ENCODE assay signal across 22 cellular contexts in the genomic region with DNA sequence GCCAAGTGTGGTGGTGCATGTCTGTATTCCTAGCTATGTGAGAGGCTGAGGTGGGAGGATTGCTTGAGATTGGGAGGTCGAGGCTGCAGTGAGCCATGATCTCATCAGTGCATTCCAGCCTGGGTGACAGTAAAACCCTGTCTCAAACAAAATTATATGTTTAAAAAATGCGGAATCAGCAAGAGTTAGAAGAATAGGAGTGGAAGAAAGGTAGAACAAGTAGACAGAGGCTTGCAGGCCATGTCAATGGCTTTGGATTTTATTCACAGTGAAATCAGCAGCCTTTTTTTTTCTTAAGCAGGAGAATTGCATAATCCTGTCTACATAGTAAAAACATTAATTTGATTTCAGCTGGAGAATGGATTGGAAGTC.
"Had no signal": no experiment of that assay in that cellular context is flagged by ENCODE, and none has a peak within 500 bp of the region (broad histone marks: within the 10 kb centered on the region; RNA-seq: fewer than 3 reads in every experiment).

No MANE protein-coding gene starts in this region.

- H3K4me3 ChIP-seq: ascending aorta, gastrocnemius medialis, heart right ventricle had no signal

- H3K27ac ChIP-seq: ascending aorta, brain microvascular endothelial cell, gastrocnemius medialis, heart right ventricle had no signal

- H3K9me3 ChIP-seq: ascending aorta, gastrocnemius medialis, heart right ventricle had no signal

- H3K36me3 ChIP-seq: ascending aorta, brain microvascular endothelial cell, gastrocnemius medialis, heart right ventricle had no signal

- H3K27me3 ChIP-seq: ascending aorta, gastrocnemius medialis had no signal

- ATAC-seq: activated CD4-positive, alpha-beta T cell treated with anti-CD3 and anti-CD28 coated beads for 36 hours; activated naive CD4-positive, alpha-beta T cell treated with anti-CD3 and anti-CD28 coated beads, Interleukin-2, amount 50 U/mL, for 72 hours; activated T-cell treated with anti-CD3 and anti-CD28 coated beads, Interleukin-2, amount 50 U/mL, for 72 hours; effector memory CD8-positive, alpha-beta T cell; gastrocnemius medialis; heart right ventricle had no signal

- DNase-seq: activated CD4-positive, alpha-beta memory T cell treated with anti-CD3 and anti-CD28 coated beads, Interleukin-2, amount 10 ng/mL, durations not matched to agents 7 days and 5 days; activated CD4-positive, alpha-beta T cell treated with anti-CD3 and anti-CD28 coated beads for 36 hours; activated CD4-positive, CD25-positive, alpha-beta regulatory T cell; activated CD4-positive, CD25-positive, alpha-beta regulatory T cell treated with anti-CD3 and anti-CD28 coated beads, Interleukin-2, amount 50 U/mL, for 72 hours; activated CD8-positive, alpha-beta memory T cell treated with anti-CD3 and anti-CD28 coated beads, Interleukin-2, amount 50 U/mL, for 48 hours; activated gamma-delta T cell; activated naive CD4-positive, alpha-beta T cell; activated naive CD4-positive, alpha-beta T cell treated with anti-CD3 and anti-CD28 coated beads, Interleukin-2, amount 10 ng/mL, durations not matched to agents 7 days and 5 days; activated naive CD8-positive, alpha-beta T cell treated with anti-CD3 and anti-CD28 coated beads, Interleukin-2, amount 10 ng/mL, durations not matched to agents 7 days and 5 days; activated T-cell treated with anti-CD3 and anti-CD28 coated beads for 4 hours; activated T-cell treated with anti-CD3 and anti-CD28 coated beads, Interleukin-2, amount 50 U/mL, for 24 hours; activated T-cell treated with anti-CD3 and anti-CD28 coated beads, Interleukin-2, amount 50 U/mL, for 72 hours; cortex of kidney; effector CD4-positive, alpha-beta T cell; effector memory CD8-positive, alpha-beta T cell; gastrocnemius medialis; heart right ventricle; T-helper 2 cell had no signal

- FAIRE-seq: colon had no signal

- H3K4me1 ChIP-seq: ascending aorta, heart right ventricle had no signal
